14 cellular contexts compared by ENCODE assay signal in genomic region chr4:83605744-83606172, GRCh38.
DNase-seq lines count a peak whose midpoint lies in the region; ATAC-seq, FAIRE-seq and TF ChIP-seq lines count a peak whose summit lies in the region.
"Had no signal": no experiment of that assay in that cellular context is flagged by ENCODE, and none has a peak within 500 bp of the region (broad histone marks: within the 10 kb centered on the region; RNA-seq: fewer than 3 reads in every experiment).

No MANE protein-coding gene starts in this region.

- no peak for TF ChIP-seq EP300 in upper lobe of left lung (IDR thresholded peaks at IDR 0.05)

- 87 to 88% methylated on average over 3 of the region's 3 CpGs for WGBS in upper lobe of left lung, 2 donors

- peak; percentile 84 for FAIRE-seq in kidney (lab: Jason Lieb, UNC)

- peak overlapping the region; percentile 83 to 96 for H3K27ac ChIP-seq in kidney (ENCODE audit: low read depth in 2 of 2, low read length in 2 of 2)
- no peak overlapping the region for H3K27ac ChIP-seq in upper lobe of left lung
- H3K27ac ChIP-seq: RWPE1 had no signal

- no peaks in the 10 kb centered on the region for H3K9me3 ChIP-seq in kidney (ENCODE audit: control insufficient read depth in 1 of 2, low read length in 2 of 2)
- H3K9me3 ChIP-seq in upper lobe of left lung, result no peaks in the 10 kb centered on the region

- intact Hi-C loops in kidney (cut with DNase I), result no loop called here

- no peaks in the 10 kb centered on the region for H3K27me3 ChIP-seq in upper lobe of left lung

- TF ChIP-seq CTCF in kidney (IDR thresholded peaks at IDR 0.05; ENCODE audit: borderline replicate concordance, extremely low read depth, insufficient read depth) (no peak), upper lobe of left lung (IDR thresholded peaks at IDR 0.05) (no peak)

- TF ChIP-seq POLR2A in upper lobe of left lung (IDR thresholded peaks at IDR 0.05), result no peak

- H3K36me3 ChIP-seq in kidney (ENCODE audit: control insufficient read depth in 1 of 2, insufficient read depth in 2 of 2, low read length in 2 of 2) (peaks cover 0 to 15% of the 10 kb centered on the region in 2 donors), upper lobe of left lung (no peaks in the 10 kb centered on the region)

- ATAC-seq in GM21390 (IDR thresholded peaks at IDR 0.05; ENCODE audit: unreplicated experiment) (peak; percentile 72), HG03442 (IDR thresholded peaks at IDR 0.05; ENCODE audit: unreplicated experiment) (peak; percentile 59), upper lobe of left lung (ENCODE audit: low FRiP score in 2 of 2) (no peak), GM19324 (IDR thresholded peaks at IDR 0.05; ENCODE audit: low FRiP score, unreplicated experiment) (no peak)

- H3K4me1 ChIP-seq in kidney (ENCODE audit: control insufficient read depth in 1 of 2, insufficient read depth in 1 of 2, low read depth in 1 of 2, low read length in 2 of 2), result peaks cover 19 to 44% of the 10 kb centered on the region in 2 donors
- no peaks in the 10 kb centered on the region for H3K4me1 ChIP-seq in upper lobe of left lung

- H3K4me3 ChIP-seq in kidney (ENCODE audit: low read length in 2 of 2) (no peak overlapping the region), upper lobe of left lung (no peak overlapping the region)

- DNase-seq in COLO829 (ENCODE audit: low spot score) (peak; percentile 37), kidney (no peak), GM03348 (ENCODE audit: low spot score) (no peak), upper lobe of left lung (no peak), cortex of kidney (lab: John Stamatoyannopoulos, UW) (no peak)
- DNase-seq: activated CD4-positive, alpha-beta T cell treated with anti-CD3 and anti-CD28 coated beads for 4 hours; amygdala; NCI-H187; NCI-H524 treated with DMSO at 0.1 percent for 48 hours; T-helper 2 cell had no signal

- H3K9ac ChIP-seq in kidney (ENCODE audit: low read length in 2 of 2), result peak overlapping the region in 1 of 2 donors; percentile 73

Comparison
In these comparisons a context has a peak if more than half of its experiments do, and no peak if none do; other contexts are left out.
1. ATAC-seq: peak in GM21390 (single experiment) and HG03442 (single experiment); none in upper lobe of left lung (0 of 2) and GM19324 (single experiment).
2. H3K27ac ChIP-seq: peak in kidney (2 of 2); none in upper lobe of left lung (0 of 4).